Comparison of ENCODE assay signal across 19 cellular contexts in genomic region chr10:130049244-130049643, GRCh38.
"Had no signal": no experiment of that assay in that cellular context is flagged by ENCODE, and none has a peak within 500 bp of the region (broad histone marks: within the 10 kb centered on the region; RNA-seq: fewer than 3 reads in every experiment).

No MANE protein-coding gene starts in this region.

- H3K4me3 Mint-ChIP-seq: endodermal cell, mesothelial cell of epicardium had no signal

- ATAC-seq: foreskin keratinocyte, gastroesophageal sphincter, heart right ventricle, left cardiac atrium, left lung, left ventricle myocardium superior, lower lobe of right lung, mucosa of descending colon had no signal

- DNase-seq: cerebellar nuclear complex; colonic mucosa; dermis blood vessel endothelial cell; dorsolateral prefrontal cortex; effector CD4-positive, alpha-beta T cell; effector memory CD4-positive, alpha-beta T cell; endodermal cell; foreskin keratinocyte; heart right ventricle; hippocampal formation; left cardiac atrium; left lung; left ventricle myocardium superior; lower lobe of right lung; mesenchymal stem cell; mucosa of descending colon had no signal

- H3K4me3 ChIP-seq: colonic mucosa, dorsolateral prefrontal cortex, esophagus muscularis mucosa, gastroesophageal sphincter, heart right ventricle, left lung, lower lobe of right lung, mucosa of descending colon had no signal

- H3K9me3 Mint-ChIP-seq: endodermal cell, mesothelial cell of epicardium had no signal

- H3K36me3 ChIP-seq: colonic mucosa, esophagus muscularis mucosa, gastroesophageal sphincter, heart right ventricle, left lung, lower lobe of right lung had no signal

- H3K4me1 ChIP-seq: colonic mucosa, esophagus muscularis mucosa, foreskin keratinocyte, gastroesophageal sphincter, heart right ventricle, left lung, lower lobe of right lung had no signal

- H3K9me3 ChIP-seq: colonic mucosa, esophagus muscularis mucosa, gastroesophageal sphincter, left lung, lower lobe of right lung, mucosa of descending colon had no signal

- H3K27ac ChIP-seq: colonic mucosa, dorsolateral prefrontal cortex, esophagus muscularis mucosa, foreskin keratinocyte, gastroesophageal sphincter, heart right ventricle, left lung, lower lobe of right lung had no signal

- H3K36me3 Mint-ChIP-seq: mesothelial cell of epicardium had no signal

- H3K27ac Mint-ChIP-seq: endodermal cell, mesothelial cell of epicardium had no signal

- H3K4me1 Mint-ChIP-seq: endodermal cell, mesothelial cell of epicardium had no signal

- H3K27me3 ChIP-seq: colonic mucosa, foreskin keratinocyte had no signal
